19 cellular contexts compared by ENCODE assay signal in the genomic region with DNA sequence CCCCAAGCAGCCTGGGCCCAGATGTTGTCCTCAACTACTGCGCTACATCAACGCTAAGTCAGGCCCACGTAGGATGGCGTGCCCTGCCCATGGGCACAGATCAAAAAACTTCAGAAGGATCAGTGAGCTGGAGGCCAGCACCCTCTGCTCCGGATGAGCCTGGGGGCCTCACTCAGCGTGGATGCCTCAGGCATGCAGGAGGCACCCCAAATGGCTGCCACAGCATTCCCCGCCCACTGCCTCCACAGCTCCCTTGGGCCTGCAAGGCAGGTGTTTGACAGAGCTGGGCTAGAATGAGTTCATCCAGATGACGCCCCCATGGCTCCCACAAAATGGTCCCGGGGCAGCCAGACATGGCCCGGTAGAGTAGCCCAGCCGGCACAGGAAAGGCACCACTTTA. TPM values are rescaled to one million over a fixed set of nuclear protein-coding genes. Genes with fewer than 3 reads are reported as not detected.
A peak's percentile ranks its signal among the peaks of the same experiment; 100 is the strongest.
DNase-seq lines count a peak whose midpoint lies in the region; TF ChIP-seq lines count a peak whose summit lies in the region.
"Had no signal": no experiment of that assay in that cellular context is flagged by ENCODE, and none has a peak within 500 bp of the region (broad histone marks: within the 10 kb centered on the region; RNA-seq: fewer than 3 reads in every experiment).

No MANE protein-coding gene starts in this region.

- H3F3A ChIP-seq in GM23248 (ENCODE audit: insufficient read depth): no peaks in the 10 kb centered on the region

- peak overlapping the region; percentile 72 for H2AK5ac ChIP-seq in neuronal stem cell (ENCODE audit: low read depth, low read length)

- peak overlapping the region in 6 of 11 experiments; percentile 4 to 52 (median 44); a peak in 10 of 22 replicates for H3K4me2 ChIP-seq in BLaER1 treated with 17β-estradiol and CSF1 and Interleukin-3, amounts not matched to agents 10 nM and 100 nM
- H3K4me2 ChIP-seq in neuronal stem cell (ENCODE audit: insufficient read depth, low read length, poor library complexity, severe bottlenecking) (no peak overlapping the region), GM23248 (ENCODE audit: unreplicated experiment) (no peak overlapping the region)

- POLR2A ChIA-PET in HEK293 (lab: Yijun Ruan, JAX): no interaction called here

- H3K18ac ChIP-seq in neuronal stem cell (ENCODE audit: low read length): peak overlapping the region; percentile 68

- H3K9ac ChIP-seq in BLaER1 treated with 17β-estradiol and CSF1 and Interleukin-3, amounts not matched to agents 10 nM and 100 nM: no peak overlapping the region
- H3K9ac ChIP-seq in neuronal stem cell (ENCODE audit: low read depth, low read length, poor library complexity) (no peak overlapping the region), GM23248 (no peak overlapping the region)

- H2BK15ac ChIP-seq in neuronal stem cell (ENCODE audit: low read length): no peak overlapping the region

- no peaks in the 10 kb centered on the region for H3K79me2 ChIP-seq in GM23248 (ENCODE audit: insufficient read depth)

- CTCF ChIA-PET in HEK293 (lab: Yijun Ruan, JAX): interaction anchor here (1.0 kb wide), 1 partner anchor 240 kb away, joined by 3 read pairs; no protein-coding TSS in a partner anchor

- no peak for TF ChIP-seq EP300 in suprapubic skin (IDR thresholded peaks at IDR 0.05)

- in situ Hi-C loops in GM23248 (cut with MboI): no loop called here

- no peaks in the 10 kb centered on the region for H3K9me3 ChIP-seq in BLaER1 treated with 17β-estradiol and CSF1 and Interleukin-3, amounts not matched to agents 10 nM and 100 nM (replicated peaks in 1 of 11)
- H3K9me3 ChIP-seq in HEK293 (ENCODE audit: control insufficient read depth, insufficient read depth, low read depth, low read length) (no peaks in the 10 kb centered on the region), neuronal stem cell (replicated peaks in 1 of 2; ENCODE audit: control insufficient read depth in 2 of 2, insufficient read depth in 1 of 2, low read depth in 1 of 2, low read length in 2 of 2) (no peaks in the 10 kb centered on the region), suprapubic skin (no peaks in the 10 kb centered on the region), GM23248 (ENCODE audit: low read depth) (no peaks in the 10 kb centered on the region)
- H3K9me3 ChIP-seq: BE2C, HAP-1 had no signal

- no peak overlapping the region for H3K4ac ChIP-seq in neuronal stem cell (ENCODE audit: low read length)

- no peaks in the 10 kb centered on the region for H3K9me2 ChIP-seq in GM23248 (ENCODE audit: insufficient read depth)

- H3K4me3 ChIP-seq in BLaER1 treated with 17β-estradiol and CSF1 and Interleukin-3, amounts not matched to agents 10 nM and 100 nM: no peak overlapping the region
- H3K4me3 ChIP-seq in HEK293 (ENCODE audit: low read depth, low read length) (no peak overlapping the region), neuronal stem cell (ENCODE audit: low read length in 2 of 2) (no peak overlapping the region), suprapubic skin (no peak overlapping the region), GM23248 (no peak overlapping the region)
- H3K4me3 ChIP-seq: HAP-1 had no signal

- H3K27ac ChIP-seq in BLaER1 treated with 17β-estradiol and CSF1 and Interleukin-3, amounts not matched to agents 10 nM and 100 nM: no peak overlapping the region
- H3K27ac ChIP-seq in HEK293 (ENCODE audit: extremely low read depth, low read depth, low read length) (no peak overlapping the region), neuronal stem cell (replicated peaks; ENCODE audit: low read length) (no peak overlapping the region), suprapubic skin (no peak overlapping the region), GM23248 (no peak overlapping the region)

- H2AFZ ChIP-seq in neuronal stem cell (ENCODE audit: low read length): no peak overlapping the region
- no peak overlapping the region for H2AFZ ChIP-seq in GM23248

- TF ChIP-seq CTCF in HEK293 (tag by site-specific recombination; IDR thresholded peaks at IDR 0.05) (no peak), suprapubic skin (IDR thresholded peaks at IDR 0.05) (no peak)

- no peak for TF ChIP-seq POLR2A in suprapubic skin (IDR thresholded peaks at IDR 0.05)

- H4K91ac ChIP-seq in neuronal stem cell (ENCODE audit: low read depth, low read length, poor library complexity): no peak overlapping the region

- DNase-seq in neuronal stem cell (ENCODE audit: low spot score) (no peak), superior temporal gyrus (ENCODE audit: extremely low spot score) (peak; percentile 9), ureter (ENCODE audit: low spot score) (no peak), suprapubic skin (ENCODE audit: low spot score in 2 of 2) (no peak), GM23248 (no peak)
- DNase-seq: ACHN; BE2C; CD4-positive, alpha-beta memory T cell; DMS153; DMS79; GDM1; GOT3; KBM-7 had no signal

- no peaks in the 10 kb centered on the region for H3K79me1 ChIP-seq in neuronal stem cell (ENCODE audit: low read depth, low read length)

- H4K8ac ChIP-seq in neuronal stem cell (ENCODE audit: low read depth, low read length): no peak overlapping the region

- no peaks in the 10 kb centered on the region for H3K27me3 ChIP-seq in BLaER1 treated with 17β-estradiol and CSF1 and Interleukin-3, amounts not matched to agents 10 nM and 100 nM
- H3K27me3 ChIP-seq in neuronal stem cell (ENCODE audit: control insufficient read depth in 3 of 3, insufficient read depth in 3 of 3, low read depth in 1 of 3, low read length in 3 of 3) (peaks cover 0 to 24% (median 0%) of the 10 kb centered on the region in 3 experiments), suprapubic skin (peaks cover 9% of the 10 kb centered on the region), GM23248 (replicated peaks; ENCODE audit: insufficient read depth) (peaks cover 8% of the 10 kb centered on the region)
- H3K27me3 ChIP-seq: BE2C had no signal

- no peak overlapping the region for H3K23ac ChIP-seq in neuronal stem cell (ENCODE audit: low read depth, low read length, poor library complexity)

- no peak overlapping the region for H3K14ac ChIP-seq in neuronal stem cell (ENCODE audit: low read length)

- H4K20me1 ChIP-seq in BLaER1 treated with 17β-estradiol and CSF1 and Interleukin-3, amounts not matched to agents 10 nM and 100 nM: peaks cover 0 to 17% (median 0%) of the 10 kb centered on the region in 11 experiments; a peak in 3 of 22 replicates
- no peaks in the 10 kb centered on the region for H4K20me1 ChIP-seq in GM23248 (ENCODE audit: insufficient read depth)

- H2BK5ac ChIP-seq in neuronal stem cell (ENCODE audit: low read length): no peak overlapping the region

- no CpG with 5 or more reads among the region's 11 CpGs for WGBS in neuronal stem cell (ENCODE audit: extremely low coverage in 2 of 2, insufficient read length in 2 of 2, insufficient replicate concordance in 1 of 2), 2 donors
- WGBS in suprapubic skin: 93% methylated on average over 3 of the region's 11 CpGs
- WGBS in GM23248 (ENCODE audit: low coverage in 1 of 2, low lambda C conversion rate in 2 of 2, missing lambda C conversion rate in 2 of 2), 2 experiments: 53 to 58% methylated on average over 11 of the region's 11 CpGs

- no peaks in the 10 kb centered on the region for H3K36me3 ChIP-seq in BLaER1 treated with 17β-estradiol and CSF1 and Interleukin-3, amounts not matched to agents 10 nM and 100 nM
- H3K36me3 ChIP-seq in HEK293 (ENCODE audit: control insufficient read depth in 2 of 2, insufficient read depth in 1 of 2, low read length in 2 of 2) (no peaks in the 10 kb centered on the region), neuronal stem cell (replicated peaks in 1 of 2; ENCODE audit: control insufficient read depth in 2 of 2, insufficient read depth in 2 of 2, low read length in 2 of 2) (no peaks in the 10 kb centered on the region), suprapubic skin (no peaks in the 10 kb centered on the region), GM23248 (ENCODE audit: low read depth) (no peaks in the 10 kb centered on the region)
- H3K36me3 ChIP-seq: BE2C, HAP-1 had no signal

- no peak overlapping the region for H2BK120ac ChIP-seq in neuronal stem cell (ENCODE audit: low read depth, low read length)

- H3K4me1 ChIP-seq in BLaER1 treated with 17β-estradiol and CSF1 and Interleukin-3, amounts not matched to agents 10 nM and 100 nM: peaks cover 0 to 75% (median 50%) of the 10 kb centered on the region in 10 experiments; a peak in 15 of 20 replicates
- H3K4me1 ChIP-seq in HEK293 (ENCODE audit: control insufficient read depth, insufficient read depth, low read length) (no peaks in the 10 kb centered on the region), neuronal stem cell (ENCODE audit: control insufficient read depth in 2 of 2, insufficient read depth in 1 of 2, low read depth in 1 of 2, low read length in 2 of 2) (no peaks in the 10 kb centered on the region), suprapubic skin (peaks cover 2% of the 10 kb centered on the region), GM23248 (ENCODE audit: insufficient read depth) (no peaks in the 10 kb centered on the region)
- H3K4me1 ChIP-seq: BE2C, HAP-1 had no signal

- no peak overlapping the region for H2BK12ac ChIP-seq in neuronal stem cell (ENCODE audit: low read length)

TF ChIP-seq in HEK293, 187 proteins besides CTCF, POLR2A, EP300 and RAD21:
- TF ChIP-seq ZFHX2 (tag by site-specific recombination; conservative IDR thresholded peaks at IDR 0.05) (peak; percentile 31; the same call in 1 of the 2 replicates), ZNF138 (tag by site-specific recombination; IDR thresholded peaks at IDR 0.05; ENCODE audit: borderline replicate concordance) (no peak), ZNF114 (tag by site-specific recombination; IDR thresholded peaks at IDR 0.05) (no peak)

RNA-seq across cellular contexts. Expression of gene ATP2B2, which starts 7.1 kb away (rescaled TPM):
- polyA plus RNA-seq in neuronal stem cell (2013, experiment 1 of 2): 0.15 TPM
- 0.17 TPM for polyA plus RNA-seq in neuronal stem cell (2013, experiment 2 of 2)
- total RNA-seq in ureter: not detected
- total RNA-seq in suprapubic skin: 1 to 10 TPM in 2 of 4 donors, under 1 TPM in 1, not detected in 1; 0.86 to 2.2 (median 1.0) TPM
- not detected in 2 replicates for total RNA-seq in GM23248 (2014; rRNA removed; shearing (Covaris generic))
- not detected in 2 replicates for polyA plus RNA-seq in GM23248 (2016; fragmentation: Nextera tagmentation; extraction: Ambion mirVana)
- total RNA-seq: CD4-positive, alpha-beta memory T cell; Daoy had no signal
- polyA plus RNA-seq: CD14-positive monocyte; CD4-positive, alpha-beta memory T cell; IgD-negative memory B cell had no signal

Comparison
In these comparisons a context has a peak if more than half of its experiments do, and no peak if none do; other contexts are left out.
1. H3K4me2 ChIP-seq: peak in BLaER1 treated with 17β-estradiol and CSF1 and Interleukin-3, amounts not matched to agents 10 nM and 100 nM (6 of 11); none in neuronal stem cell (single experiment) and GM23248 (single experiment).